8 cellular contexts compared by ENCODE assay signal in the genomic region with DNA sequence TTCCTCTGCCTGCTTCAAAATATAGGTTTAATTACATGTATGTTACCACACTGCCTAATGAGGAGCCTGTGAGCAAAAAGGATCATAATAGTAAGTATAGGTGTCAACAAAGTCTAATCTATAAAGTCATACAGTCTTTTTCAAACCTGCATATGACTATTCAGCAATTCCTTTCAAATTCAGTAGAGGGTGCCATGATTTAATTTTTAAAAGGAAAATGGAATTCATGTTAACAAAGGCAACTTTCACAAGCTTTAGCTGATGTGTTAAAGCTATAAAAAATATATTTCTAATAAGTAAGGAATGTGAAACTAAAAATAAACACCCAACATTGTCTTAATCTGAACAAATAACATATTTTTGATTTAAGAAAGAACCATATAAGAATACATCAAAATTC. TPM values are rescaled to one million over a fixed set of nuclear protein-coding genes. Genes with fewer than 3 reads are reported as not detected.
DNase-seq lines count a peak whose midpoint lies in the region; ATAC-seq and TF ChIP-seq lines count a peak whose summit lies in the region.

No MANE protein-coding gene starts in this region.

- H3K27ac ChIP-seq in PC-3 (ENCODE audit: low read length): no peak overlapping the region
- H3K27ac ChIP-seq in spleen: no peak overlapping the region

- no peak overlapping the region for H3K4me2 ChIP-seq in PC-3 (ENCODE audit: low read length)

- no TSS peak for BruUV-seq in PC-3 (replicated peaks; lab: Mats Ljungman, UMichigan)

- no peak overlapping the region for H3K9ac ChIP-seq in PC-3 (ENCODE audit: low read length)

- H3K36me3 ChIP-seq in PC-3 (ENCODE audit: low read depth, low read length) (no peaks in the 10 kb centered on the region), spleen (no peaks in the 10 kb centered on the region)

- no peak overlapping the region for H3K4me3 ChIP-seq in PC-3 (ENCODE audit: low read length)
- no peak overlapping the region for H3K4me3 ChIP-seq in fibroblast of villous mesenchyme (ENCODE audit: low read depth, low read length)
- no peak overlapping the region for H3K4me3 ChIP-seq in spleen

- no peaks in the 10 kb centered on the region for H3K9me2 ChIP-seq in PC-3 (replicated peaks; ENCODE audit: low read length)

- CTCF ChIA-PET in PC-3 (lab: Charles Lee): interaction anchor here (1.0 to 2.3 kb wide), 5 partner anchors 46 to 143 kb away, joined by 7 to 15 read pairs (median 10); partner anchors contain the start of gene MPP7

- no peaks in the 10 kb centered on the region for H3F3A ChIP-seq in PC-3 (ENCODE audit: low read length, unreplicated experiment)

- intact Hi-C loops in PC-3 (cut with micrococcal nuclease) (loop anchor here (1.0 kb wide), 2 partner anchors 52 to 132 kb away; no protein-coding TSS in a partner anchor), spleen (cut with DNase I; ENCODE audit: low total_unique reads) (loop anchor here (2.0 kb wide), 1 partner anchor 130 kb away; no protein-coding TSS in a partner anchor)

- H3K27me3 ChIP-seq in PC-3 (ENCODE audit: low read length): no peaks in the 10 kb centered on the region
- no peaks in the 10 kb centered on the region for H3K27me3 ChIP-seq in spleen (replicated peaks in 1 of 7)

- H3K9me3 ChIP-seq in PC-3 (ENCODE audit: low read length): no peaks in the 10 kb centered on the region
- peaks cover 0 to 5% (median 1%) of the 10 kb centered on the region in 8 donors for H3K9me3 ChIP-seq in spleen

- H2AFZ ChIP-seq in PC-3 (ENCODE audit: low read length): no peak overlapping the region

- no peak for TF ChIP-seq POLR2A in spleen (IDR thresholded peaks at IDR 0.05)

- H4K20me1 ChIP-seq in PC-3 (ENCODE audit: low read length): no peaks in the 10 kb centered on the region

- TF ChIP-seq CTCF in PC-3 (conservative IDR thresholded peaks at IDR 0.05; ENCODE audit: low read depth, low read length) (peak; percentile 71), fibroblast of villous mesenchyme (IDR thresholded peaks at IDR 0.05; ENCODE audit: insufficient read depth, low read depth, low read length) (peak; percentile 30), spleen (IDR thresholded peaks at IDR 0.05 in 8 of 11, conservative IDR thresholded peaks at IDR 0.05 in 3 of 11) (peak in 10 of 11 experiments; percentile 18 to 65 (median 44))

- POLR2A ChIA-PET in PC-3 (lab: Charles Lee; ENCODE audit: unreplicated experiment): no interaction called here

- H3K4me1 ChIP-seq in PC-3 (ENCODE audit: insufficient read depth, low read length): peaks cover 26% of the 10 kb centered on the region
- H3K4me1 ChIP-seq in spleen: peaks cover 0 to 27% (median 4%) of the 10 kb centered on the region in 6 donors

- ATAC-seq in PC-3 (peak; percentile 30; the same call in 1 of the 2 replicates), HG03432 (IDR thresholded peaks at IDR 0.05; ENCODE audit: unreplicated experiment) (no peak)

- peak; percentile 1 for DNase-seq in NCI-H748 (lab: John Stamatoyannopoulos, UW; ENCODE audit: unreplicated experiment)
- DNase-seq in NCI-H748 treated with DMSO at 0.1 percent for 48 hours (lab: John Stamatoyannopoulos, UW): no peak
- DNase-seq in PC-3: peak; percentile 61
- peak; percentile 19 for DNase-seq in fibroblast of villous mesenchyme (ENCODE audit: low read depth)
- no peak for DNase-seq in spleen
- DNase-seq in NCI-H446 treated with DMSO at 0.1 percent for 48 hours (lab: John Stamatoyannopoulos, UW): no peak
- no peak for DNase-seq in A172 (ENCODE audit: low spot score)

- peaks cover 8% of the 10 kb centered on the region; the same call in 1 of the 2 replicates for H3K79me2 ChIP-seq in PC-3 (ENCODE audit: low read length)

RNA-seq across cellular contexts. Expression of gene MPP7, which starts 52.1 kb away (rescaled TPM):
- total RNA-seq in PC-3 (2014; rRNA removed) (8.9 and 9.1 TPM in 2 replicates), fibroblast of villous mesenchyme (0.32 and 0.43 TPM in 2 replicates), spleen (10 to 100 TPM in 2 of 7 donors, 1 to 10 TPM in 5; 5.1 to 11.5 (median 8.4) TPM)
- polyA plus RNA-seq in spleen: 1 to 10 TPM in 2 of 3 donors, under 1 TPM in 1; 0.48 to 1.2 (median 1.0) TPM
- 124 and 142 TPM in 2 replicates for total RNA-seq in A172 (2014; rRNA removed; shearing (Covaris generic))

Comparison
In these comparisons a context has a peak if more than half of its experiments do, and no peak if none do; other contexts are left out.
1. DNase-seq: peak in NCI-H748 (single experiment), PC-3 (single experiment) and fibroblast of villous mesenchyme (single experiment); none in NCI-H748 treated with DMSO at 0.1 percent for 48 hours (single experiment), spleen (single experiment), NCI-H446 treated with DMSO at 0.1 percent for 48 hours (single experiment) and A172 (single experiment).
2. RNA of gene MPP7, which starts 52.1 kb away (total RNA-seq): 124 to 142 TPM in A172; 8.9 to 9.1 TPM in PC-3, 5.1 to 11.5 TPM in spleen and 0.32 to 0.43 TPM in fibroblast of villous mesenchyme; every median in the first group is over 10 times any median in the second.
3. Peak in every context shown above with its lines, with median percentiles within 50 percentile points of each other: CTCF ChIP-seq.